ENCODE assay signal across 1 cellular context in genomic region chr3:56494679-56495322, GRCh38.
TF ChIP-seq lines count a peak whose summit lies in the region.

No MANE protein-coding gene starts in this region.

TF ChIP-seq in K562, 482 proteins besides CTCF, POLR2A, EP300 and RAD21 (continued from another document and continues in another):
- 0 out of 2 replicates have a peak, but pooled peaks have one; percentile 28 for TF ChIP-seq ARID4B (CRISPR knock-in tag; IDR thresholded peaks at IDR 0.05)
- TF ChIP-seq ETV6 (IDR thresholded peaks at IDR 0.05; ENCODE audit: borderline replicate concordance in 1 of 2, low read depth in 2 of 2, low read length in 1 of 2), result no peak
- peak; percentile 51; the same call in 1 of the 2 replicates for TF ChIP-seq ETV6 (CRISPR knock-in tag; IDR thresholded peaks at IDR 0.05; ENCODE audit: borderline replicate concordance)
- TF ChIP-seq RFX7 (CRISPR knock-in tag; IDR thresholded peaks at IDR 0.05), result no peak
- no peak for TF ChIP-seq HDGF (IDR thresholded peaks at IDR 0.05)
- TF ChIP-seq U2AF2 (optimal IDR thresholded peaks at IDR 0.05; ENCODE audit: low read depth, low read length), result no peak
- TF ChIP-seq MXD1 (CRISPR knock-in tag; IDR thresholded peaks at IDR 0.05; ENCODE audit: borderline replicate concordance, poor library complexity, severe bottlenecking), result no peak
- no peak for TF ChIP-seq RBFOX2 (IDR thresholded peaks at IDR 0.05; ENCODE audit: low read depth, low read length)
- no peak for TF ChIP-seq SMARCA5 (IDR thresholded peaks at IDR 0.05)
- TF ChIP-seq TCF7 (IDR thresholded peaks at IDR 0.05; ENCODE audit: borderline replicate concordance), result no peak
- TF ChIP-seq RREB1 (CRISPR knock-in tag; IDR thresholded peaks at IDR 0.05), result no peak
- no peak for TF ChIP-seq MTA1 (IDR thresholded peaks at IDR 0.05; ENCODE audit: borderline replicate concordance)
- TF ChIP-seq KDM1A (IDR thresholded peaks at IDR 0.05), result no peak
- TF ChIP-seq ZNF175 (CRISPR knock-in tag; IDR thresholded peaks at IDR 0.05; ENCODE audit: low read depth), result peak; percentile 84
- 0 out of 2 replicates have a peak, but pooled peaks have one; percentile 51 for TF ChIP-seq ZBTB9 (CRISPR knock-in tag; IDR thresholded peaks at IDR 0.05)
- no peak for TF ChIP-seq SMARCC2 (IDR thresholded peaks at IDR 0.05; ENCODE audit: low read depth)
- no peak for TF ChIP-seq ZNF79 (CRISPR knock-in tag; IDR thresholded peaks at IDR 0.05; ENCODE audit: low read depth)
- TF ChIP-seq NRF1 (conservative IDR thresholded peaks at IDR 0.05 in 1 of 2, IDR thresholded peaks at IDR 0.05 in 1 of 2), result no peak
- TF ChIP-seq ZNF668 (CRISPR knock-in tag; IDR thresholded peaks at IDR 0.05), result peak; percentile 75; the same call in 1 of the 2 replicates
- TF ChIP-seq E4F1 (CRISPR knock-in tag; IDR thresholded peaks at IDR 0.05; ENCODE audit: borderline replicate concordance), result no peak
- TF ChIP-seq IRF1 (CRISPR knock-in tag; IDR thresholded peaks at IDR 0.05; ENCODE audit: borderline replicate concordance), result no peak
- TF ChIP-seq RNF2 (IDR thresholded peaks at IDR 0.05), result no peak
- TF ChIP-seq GTF2B (IDR thresholded peaks at IDR 0.05; ENCODE audit: extremely low read depth, insufficient read length), result no peak
- no peak for TF ChIP-seq MYC (IDR thresholded peaks at IDR 0.05; ENCODE audit: low read depth, low read length)
- no peak for TF ChIP-seq MYC (CRISPR knock-in tag; IDR thresholded peaks at IDR 0.05; ENCODE audit: borderline replicate concordance, low read depth)
- TF ChIP-seq ILF3 (IDR thresholded peaks at IDR 0.05; ENCODE audit: borderline replicate concordance), result no peak
- TF ChIP-seq MEF2A (IDR thresholded peaks at IDR 0.05; ENCODE audit: control insufficient read depth, low read depth, low read length), result no peak
- peak; percentile 91 for TF ChIP-seq ZNF232 (CRISPR knock-in tag; IDR thresholded peaks at IDR 0.05)
- TF ChIP-seq IRF9 (tag; IDR thresholded peaks at IDR 0.05), result peak; percentile 70
- no peak for TF ChIP-seq ATF1 (CRISPR knock-in tag; IDR thresholded peaks at IDR 0.05)
- TF ChIP-seq ATF1 (tag; IDR thresholded peaks at IDR 0.05), result peak; percentile 18; the same call in 1 of the 2 replicates
- no peak for TF ChIP-seq GATAD2A (IDR thresholded peaks at IDR 0.05)
- no peak for TF ChIP-seq THRA (IDR thresholded peaks at IDR 0.05)
- no peak for TF ChIP-seq FOXA3 (CRISPR knock-in tag; conservative IDR thresholded peaks at IDR 0.05 in 1 of 2, IDR thresholded peaks at IDR 0.05 in 1 of 2)
- no peak for TF ChIP-seq CAMTA2 (CRISPR knock-in tag; conservative IDR thresholded peaks at IDR 0.05)
- no peak for TF ChIP-seq SMARCB1 (IDR thresholded peaks at IDR 0.05; ENCODE audit: insufficient read length, low read depth)
- peak in 1 of 2 experiments; percentile 82; a peak in 2 of 4 replicates for TF ChIP-seq RCOR1 (IDR thresholded peaks at IDR 0.05; ENCODE audit: borderline replicate concordance in 1 of 2, low read depth in 2 of 2, low read length in 2 of 2)
- TF ChIP-seq GTF2F1 (IDR thresholded peaks at IDR 0.05; ENCODE audit: low read depth, low read length), result no peak
- TF ChIP-seq MCM2 (IDR thresholded peaks at IDR 0.05; ENCODE audit: low read depth), result no peak
- no peak for TF ChIP-seq ZSCAN32 (CRISPR knock-in tag; IDR thresholded peaks at IDR 0.05)
- TF ChIP-seq GATA2 (CRISPR knock-in tag; IDR thresholded peaks at IDR 0.05), result no peak
- no peak for TF ChIP-seq POLR3G (IDR thresholded peaks at IDR 0.05; ENCODE audit: extremely low read depth, insufficient read length, insufficient replicate concordance)
- no peak for TF ChIP-seq TAF9B (IDR thresholded peaks at IDR 0.05; ENCODE audit: partially characterized antibody)
- TF ChIP-seq HCFC1 (IDR thresholded peaks at IDR 0.05; ENCODE audit: low read depth, low read length), result peak; percentile 52; the same call in 1 of the 2 replicates
- 0 out of 2 replicates have a peak, but pooled peaks have one; percentile 48 for TF ChIP-seq ZNF354B (CRISPR knock-in tag; IDR thresholded peaks at IDR 0.05)
- TF ChIP-seq POLR2B (IDR thresholded peaks at IDR 0.05; ENCODE audit: low read depth, partially characterized antibody), result no peak
